10 cellular contexts compared by ENCODE assay signal in the genomic region with DNA sequence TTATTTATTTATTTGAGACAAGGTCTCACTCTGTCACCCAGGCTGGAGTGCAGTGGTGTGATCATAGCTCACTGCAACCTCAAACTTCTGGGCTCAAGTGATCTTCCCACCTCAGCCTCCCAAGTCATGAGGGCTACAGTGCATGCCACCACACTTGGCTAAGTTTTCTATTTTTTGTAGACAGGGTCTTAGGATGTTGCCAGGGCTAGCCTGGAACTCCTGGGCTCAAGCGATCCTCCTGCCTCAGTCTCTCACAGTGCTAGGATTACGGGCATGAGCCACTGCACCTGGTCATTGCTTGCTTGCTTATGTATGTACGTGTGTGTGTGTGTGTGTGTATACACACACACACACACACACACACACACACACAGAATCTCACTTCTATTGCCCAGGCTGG. TPM values are rescaled to one million over a fixed set of nuclear protein-coding genes. Genes with fewer than 3 reads are reported as not detected.
DNase-seq lines count a peak whose midpoint lies in the region; ATAC-seq and TF ChIP-seq lines count a peak whose summit lies in the region.
"Not testable (repeated sequence)": the region's sequence is repeated elsewhere in the genome, so short reads cannot be mapped to it uniquely, and the experiment has no call there.
"Had no signal": no experiment of that assay in that cellular context is flagged by ENCODE, and none has a peak within 500 bp of the region (broad histone marks: within the 10 kb centered on the region; RNA-seq: fewer than 3 reads in every experiment).

No MANE protein-coding gene starts in this region.

- POLR2A ChIA-PET in HCT116 (lab: Charles Lee) = interaction anchor here (0.5 to 6.9 kb wide), 5 partner anchors 11 to 156 kb away, joined by 3 to 46 read pairs (median 6); a partner anchor contains a TSS

- not testable (repeated sequence) for H3K9me3 Mint-ChIP-seq in dendritic cell treated with granulocyte-macrophage colony-stimulating factor and Interleukin-4, amounts not matched to agents 40 ng/mL and 50 ng/mL, for 4 days

- H3K4me3 Mint-ChIP-seq in dendritic cell treated with granulocyte-macrophage colony-stimulating factor and Interleukin-4, amounts not matched to agents 40 ng/mL and 50 ng/mL, for 4 days = not testable (repeated sequence)

- not testable (repeated sequence) for H3K36me3 ChIP-seq in HCT116 (ENCODE audit: control insufficient read depth in 1 of 2, insufficient read depth in 2 of 2, low read length in 2 of 2); adipocyte (ENCODE audit: control insufficient read depth, insufficient read depth, low read length, severe bottlenecking); muscle layer of colon (ENCODE audit: insufficient read depth, low read length); sigmoid colon; suprapubic skin
- H3K36me3 ChIP-seq in heart right ventricle = peaks cover 0 to 18% (median 0%) of the 10 kb centered on the region in 9 donors

- H3K9ac ChIP-seq in HCT116 (ENCODE audit: low read length) = peak overlapping the region; percentile 59
- peak overlapping the region; percentile 76 for H3K9ac ChIP-seq in adipocyte (ENCODE audit: low read length)
- H3K9ac ChIP-seq in muscle layer of colon (ENCODE audit: low read length) = not testable (repeated sequence)

- peaks cover 100% of the 10 kb centered on the region for H3K79me2 ChIP-seq in HCT116 (ENCODE audit: insufficient read depth, low read length)

- CTCF ChIA-PET in HCT116 (lab: Charles Lee) = interaction anchor here (1.2 to 2.8 kb wide), 4 partner anchors 11 to 35 kb away, joined by 3 to 21 read pairs (median 14); a partner anchor contains a TSS

- intact Hi-C loops in HCT116 (cut with micrococcal nuclease) = loop anchor here (10.0 kb wide), 1 partner anchor 198 kb away; a partner anchor contains a TSS
- intact Hi-C loops in dendritic cell treated with granulocyte-macrophage colony-stimulating factor and Interleukin-4, amounts not matched to agents 40 ng/mL and 50 ng/mL, for 4 days (cut with micrococcal nuclease); heart right ventricle (cut with DNase I); sigmoid colon (cut with DNase I): not testable (repeated sequence)

- RAD21 ChIA-PET in HCT116 (lab: Charles Lee; ENCODE audit: low non-redundant PET in 1 of 2, low total read pairs in 2 of 2, uncharacterized antibody in 2 of 2, unreplicated experiment in 2 of 2) = interaction anchor here in 1 of 2 experiments (0.9 kb wide), 1 partner anchor 136 kb away, joined by 3 read pairs; no protein-coding TSS in a partner anchor

- H3K27ac Mint-ChIP-seq in dendritic cell treated with granulocyte-macrophage colony-stimulating factor and Interleukin-4, amounts not matched to agents 40 ng/mL and 50 ng/mL, for 4 days = peak overlapping the region; percentile 91

- ATAC-seq in HCT116, heart right ventricle: not testable (repeated sequence)

- TF ChIP-seq POLR2A in HCT116 (IDR thresholded peaks at IDR 0.05; ENCODE audit: borderline replicate concordance, extremely low read depth, insufficient read depth, insufficient read length); sigmoid colon (IDR thresholded peaks at IDR 0.05); suprapubic skin (IDR thresholded peaks at IDR 0.05): not testable (repeated sequence)

- H2AFZ ChIP-seq in HCT116 (ENCODE audit: low read depth, low read length, poor library complexity, severe bottlenecking) = not testable (repeated sequence)

- peaks cover 18% of the 10 kb centered on the region for H3K36me3 Mint-ChIP-seq in dendritic cell treated with granulocyte-macrophage colony-stimulating factor and Interleukin-4, amounts not matched to agents 40 ng/mL and 50 ng/mL, for 4 days (ENCODE audit: low read depth)

- not testable (repeated sequence) for TF ChIP-seq CTCF in HCT116 (IDR thresholded peaks at IDR 0.05 in 2 of 3, conservative IDR thresholded peaks at IDR 0.05 in 1 of 3; ENCODE audit: borderline replicate concordance in 1 of 3, insufficient read depth in 1 of 3, low read depth in 2 of 3, low read length in 2 of 3); heart right ventricle (IDR thresholded peaks at IDR 0.05); sigmoid colon (IDR thresholded peaks at IDR 0.05); suprapubic skin (IDR thresholded peaks at IDR 0.05)

- H3K9me3 ChIP-seq in HCT116 (ENCODE audit: control insufficient read depth in 1 of 2, insufficient read depth in 1 of 2, low read depth in 1 of 2, low read length in 2 of 2); adipocyte (ENCODE audit: control insufficient read depth, low read length); heart right ventricle; muscle layer of colon (ENCODE audit: low read length); sigmoid colon; suprapubic skin: not testable (repeated sequence)

- H3K4me1 ChIP-seq in HCT116 (ENCODE audit: control insufficient read depth in 1 of 2, insufficient read depth in 2 of 2, low read length in 2 of 2) (peaks cover 85 to 99% of the 10 kb centered on the region in 2 experiments), adipocyte (ENCODE audit: control insufficient read depth, insufficient read depth, low read length) (peaks cover 82% of the 10 kb centered on the region), heart right ventricle (peaks cover 76 to 100% (median 100%) of the 10 kb centered on the region in 9 donors), muscle layer of colon (ENCODE audit: insufficient read depth, low read length) (peaks cover 87% of the 10 kb centered on the region), sigmoid colon (peaks cover 0 to 100% (median 100%) of the 10 kb centered on the region in 4 donors), suprapubic skin (peaks cover 100% of the 10 kb centered on the region)

- DNase-seq in HCT116 (ENCODE audit: low read depth, low spot score); adipocyte (ENCODE audit: low read depth); heart right ventricle; sigmoid colon; suprapubic skin (ENCODE audit: low spot score in 2 of 2): not testable (repeated sequence)

- not testable (repeated sequence) for H3K9me2 ChIP-seq in HCT116 (ENCODE audit: insufficient read depth)

- peaks cover 96% of the 10 kb centered on the region for H3K4me1 Mint-ChIP-seq in dendritic cell treated with granulocyte-macrophage colony-stimulating factor and Interleukin-4, amounts not matched to agents 40 ng/mL and 50 ng/mL, for 4 days (ENCODE audit: low read depth)

- H3K27me3 Mint-ChIP-seq in dendritic cell treated with granulocyte-macrophage colony-stimulating factor and Interleukin-4, amounts not matched to agents 40 ng/mL and 50 ng/mL, for 4 days = not testable (repeated sequence)

- H3K4me2 ChIP-seq in HCT116 (ENCODE audit: low read length) = peak overlapping the region; percentile 75

- 83 to 87% methylated on average over 3 of the region's 3 CpGs for WGBS in heart right ventricle, 2 donors
- WGBS in sigmoid colon, 2 donors = 84 to 93% methylated on average over 3 of the region's 3 CpGs
- WGBS in suprapubic skin = 81% methylated on average over 3 of the region's 3 CpGs

- not testable (repeated sequence) for TF ChIP-seq RAD21 in HCT116 (IDR thresholded peaks at IDR 0.05; ENCODE audit: low read depth)

- H4K20me1 ChIP-seq in HCT116 (ENCODE audit: insufficient read depth) = not testable (repeated sequence)

- peak overlapping the region; percentile 76 for H3K27ac ChIP-seq in HCT116 (ENCODE audit: low read depth, low read length)
- H3K27ac ChIP-seq in heart right ventricle = peak overlapping the region in 9 of 10 donors; percentile 13 to 96 (median 93)
- peak overlapping the region; percentile 39 for H3K27ac ChIP-seq in muscle layer of colon (ENCODE audit: low read depth, low read length)
- peak overlapping the region; percentile 63 to 95 (median 92) for H3K27ac ChIP-seq in sigmoid colon
- H3K27ac ChIP-seq in suprapubic skin = peak overlapping the region; percentile 86

- TF ChIP-seq EP300 in sigmoid colon (IDR thresholded peaks at IDR 0.05); suprapubic skin (IDR thresholded peaks at IDR 0.05): not testable (repeated sequence)

- not testable (repeated sequence) for BruUV-seq in HCT116 (replicated peaks; lab: Mats Ljungman, UMichigan)

- 0 out of 4 replicates have a peak overlapping the region, but pooled peaks of 1 of the 2 experiments have one; percentile 33 for H3K4me3 ChIP-seq in HCT116 (replicated peaks in 1 of 2; ENCODE audit: low read depth in 1 of 2, low read length in 2 of 2)
- not testable (repeated sequence) for H3K4me3 ChIP-seq in adipocyte (ENCODE audit: low read length); heart right ventricle; muscle layer of colon (ENCODE audit: low read depth in 1 of 2, low read length in 2 of 2); sigmoid colon; suprapubic skin

- not testable (repeated sequence) for H3K27me3 ChIP-seq in HCT116 (ENCODE audit: insufficient read depth, low read length); adipocyte (replicated peaks; ENCODE audit: control insufficient read depth, insufficient read depth, low read length); heart right ventricle; muscle layer of colon (ENCODE audit: control insufficient read depth in 1 of 2, insufficient read depth in 2 of 2, low read length in 2 of 2); sigmoid colon; suprapubic skin

RNA-seq across cellular contexts. Expression of a gene that starts 28.7 kb away (rescaled TPM):
- total RNA-seq in HCT116 (2021; ENCODE audit: unreplicated experiment) (211 TPM), heart right ventricle (10 to 100 TPM; 52.0 to 83.7 (median 63.3) TPM), sigmoid colon (100 to 1,000 TPM in 1 of 4 donors, 10 to 100 TPM in 3; 41.0 to 127 (median 42.7) TPM), suprapubic skin (10 to 100 TPM; 37.2 to 63.7 (median 51.6) TPM)
- polyA plus RNA-seq in HCT116 (2012) = 161 and 178 TPM in 2 replicates
- polyA plus RNA-seq in heart right ventricle (100 to 1,000 TPM in 1 of 2 donors, 10 to 100 TPM in 1; 41.2 to 123 TPM), sigmoid colon (100 to 1,000 TPM in 2 of 3 donors, 10 to 100 TPM in 1; 79.3 to 111 (median 101) TPM)

RNA-seq across cellular contexts. Expression of a gene that starts 35.9 kb away (rescaled TPM):
- total RNA-seq in HCT116 (2021; ENCODE audit: unreplicated experiment) (4,123 TPM), heart right ventricle (1,000 to 10,000 TPM in 1 of 10 donors, 100 to 1,000 TPM in 9; 578 to 1,255 (median 694) TPM), sigmoid colon (1,000 to 10,000 TPM; 2,593 to 3,468 (median 2,960) TPM), suprapubic skin (1,000 to 10,000 TPM; 1,993 to 4,861 (median 3,987) TPM)
- polyA plus RNA-seq in HCT116 (2012) = 6,734 and 7,674 TPM in 2 replicates
- polyA plus RNA-seq in heart right ventricle (1,000 to 10,000 TPM in 1 of 2 donors, 100 to 1,000 TPM in 1; 852 to 3,129 TPM), sigmoid colon (1,000 to 10,000 TPM; 3,521 to 5,499 (median 3,713) TPM)

RNA-seq across cellular contexts. Expression of a gene that starts 42.3 kb away (rescaled TPM):
- 184 TPM for total RNA-seq in HCT116 (2021; ENCODE audit: unreplicated experiment)
- polyA plus RNA-seq in HCT116 (2012) = 94.9 and 100 TPM in 2 replicates
- total RNA-seq in heart right ventricle = 10 to 100 TPM; 30.4 to 41.3 (median 35.0) TPM
- polyA plus RNA-seq in heart right ventricle = 10 to 100 TPM in 1 of 2 donors, 1 to 10 TPM in 1; 9.7 to 17.2 TPM
- total RNA-seq in sigmoid colon = 10 to 100 TPM; 30.3 to 70.3 (median 40.4) TPM
- 10 to 100 TPM in 2 of 3 donors, 1 to 10 TPM in 1; 9.2 to 43.3 (median 18.0) TPM for polyA plus RNA-seq in sigmoid colon
- 100 to 1,000 TPM in 2 of 4 donors, 10 to 100 TPM in 2; 62.0 to 310 (median 101) TPM for total RNA-seq in suprapubic skin

RNA-seq across cellular contexts. Expression of a gene that starts 54.9 kb away (rescaled TPM):
- 2,248 TPM for total RNA-seq in HCT116 (2021; ENCODE audit: unreplicated experiment)
- polyA plus RNA-seq in HCT116 (2012) = 37.9 and 41.5 TPM in 2 replicates
- over 10,000 TPM in 7 of 10 donors, 1,000 to 10,000 TPM in 3; 5,348 to 18,425 (median 10,263) TPM for total RNA-seq in heart right ventricle
- polyA plus RNA-seq in heart right ventricle = not detected
- total RNA-seq in sigmoid colon = under 1 TPM; under 0.01 TPM
- not detected for polyA plus RNA-seq in sigmoid colon
- under 1 TPM; under 0.01 TPM for total RNA-seq in suprapubic skin
- polyA plus RNA-seq: CD4-positive, alpha-beta memory T cell; lung had no signal

RNA-seq across cellular contexts. Expression of a gene that starts 56.2 kb away (rescaled TPM):
- total RNA-seq in HCT116 (2021; ENCODE audit: unreplicated experiment) (2,323 TPM), heart right ventricle (1,000 to 10,000 TPM in 6 of 10 donors, 100 to 1,000 TPM in 4; 426 to 3,423 (median 1,870) TPM), sigmoid colon (under 1 TPM in 3 of 4 donors, not detected in 1; under 0.01 TPM), suprapubic skin (not detected)
- 25.9 and 42.2 TPM in 2 replicates for polyA plus RNA-seq in HCT116 (2012)
- polyA plus RNA-seq in heart right ventricle (not detected), sigmoid colon (not detected)
- total RNA-seq: M059J had no signal
- polyA plus RNA-seq: CD4-positive, alpha-beta memory T cell; lung had no signal

Comparison
In these comparisons a context has a peak if more than half of its experiments do, and no peak if none do; other contexts are left out.
1. H3K27ac ChIP-seq: peak in every context shown above with its lines; median percentile 93 in heart right ventricle; 92 in sigmoid colon; 86 in suprapubic skin; 76 in HCT116; 39 in muscle layer of colon.